22 cellular contexts compared by ENCODE assay signal in the genomic region with DNA sequence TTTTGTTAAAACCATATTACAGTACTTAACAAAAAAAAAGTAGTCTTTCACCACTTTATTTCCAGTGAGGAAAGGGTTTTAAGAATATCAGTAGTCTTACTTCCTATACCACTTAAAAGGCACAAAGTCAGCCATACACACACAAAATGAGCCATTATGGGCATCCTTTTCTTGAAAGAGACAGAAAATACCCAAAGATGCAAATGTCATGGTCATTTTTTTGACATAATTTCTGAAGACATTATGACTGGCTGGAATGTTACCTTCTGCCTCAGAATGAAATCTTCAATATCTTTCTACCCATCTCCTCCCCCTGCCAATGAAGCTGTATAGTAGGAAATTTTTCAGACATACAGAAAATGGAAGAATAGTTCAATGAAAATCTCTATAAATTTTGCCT.
DNase-seq lines count a peak whose midpoint lies in the region; ATAC-seq, FAIRE-seq and TF ChIP-seq lines count a peak whose summit lies in the region.
"Had no signal": no experiment of that assay in that cellular context is flagged by ENCODE, and none has a peak within 500 bp of the region (broad histone marks: within the 10 kb centered on the region; RNA-seq: fewer than 3 reads in every experiment).

No MANE protein-coding gene starts in this region.

- H3K36me3 ChIP-seq in GM12878 (ENCODE audit: control insufficient read depth in 2 of 2, insufficient read depth in 2 of 2, low read length in 1 of 2) (peaks cover 5 to 12% of the 10 kb centered on the region in 2 experiments; a peak in 3 of 4 replicates), spleen (peaks cover 0 to 30% (median 3%) of the 10 kb centered on the region in 6 donors)

- RAD21 ChIA-PET in GM12878 (lab: Charles Lee; ENCODE audit: unreplicated experiment) = interaction anchor here (1.0 to 3.3 kb wide), 8 partner anchors 22 to 293 kb away, joined by 3 to 13 read pairs (median 4); no protein-coding TSS in a partner anchor

- intact Hi-C loops in GM12878 (cut with micrococcal nuclease; ENCODE audit: unreplicated experiment) (no loop called here), spleen (cut with DNase I; ENCODE audit: low total_unique reads) (no loop called here)

- peaks cover 13% of the 10 kb centered on the region for H3K4me1 ChIP-seq in GM12878 (ENCODE audit: control insufficient read depth, insufficient read depth, low read length)
- peaks cover 9 to 40% (median 14%) of the 10 kb centered on the region in 6 donors for H3K4me1 ChIP-seq in spleen

- peaks cover 13% of the 10 kb centered on the region for H3K36me3 Mint-ChIP-seq in activated CD8-positive, alpha-beta memory T cell treated with anti-CD3 and anti-CD28 coated beads, Interleukin-2, amount 10 ng/mL, durations not matched to agents 7 days and 5 days

- ATAC-seq in activated CD8-positive, alpha-beta memory T cell treated with anti-CD3 and anti-CD28 coated beads, Interleukin-2, amount 10 ng/mL, durations not matched to agents 7 days and 5 days = no peak
- ATAC-seq in HG02610 (IDR thresholded peaks at IDR 0.05; ENCODE audit: unreplicated experiment) (peak; percentile 51), GM12878 (peak; percentile 81)
- ATAC-seq: body of pancreas had no signal

- H3K27me3 ChIP-seq in GM12878 (replicated peaks in 1 of 2; ENCODE audit: control insufficient read depth in 2 of 2, insufficient read depth in 2 of 2, low read length in 1 of 2) (no peaks in the 10 kb centered on the region), spleen (replicated peaks in 1 of 7) (no peaks in the 10 kb centered on the region)
- H3K27me3 ChIP-seq: BLaER1 treated with 17β-estradiol and CSF1 and Interleukin-3, amounts not matched to agents 10 nM and 100 nM; body of pancreas; hepatocyte; tibial nerve had no signal

- no peaks in the 10 kb centered on the region for H3K9me3 ChIP-seq in GM12878 (replicated peaks; ENCODE audit: control insufficient read depth, insufficient read depth, low read length)
- no peaks in the 10 kb centered on the region for H3K9me3 ChIP-seq in spleen
- H3K9me3 ChIP-seq: BLaER1 treated with 17β-estradiol and CSF1 and Interleukin-3, amounts not matched to agents 10 nM and 100 nM; body of pancreas; tibial nerve had no signal

- H3K9me3 Mint-ChIP-seq in activated CD8-positive, alpha-beta memory T cell treated with anti-CD3 and anti-CD28 coated beads, Interleukin-2, amount 10 ng/mL, durations not matched to agents 7 days and 5 days (ENCODE audit: low read depth) = no peaks in the 10 kb centered on the region
- H3K9me3 Mint-ChIP-seq: immature natural killer cell had no signal

- DNase-seq in activated CD8-positive, alpha-beta memory T cell treated with anti-CD3 and anti-CD28 coated beads, Interleukin-2, amount 10 ng/mL, durations not matched to agents 7 days and 5 days = no peak
- no peak for DNase-seq in activated CD8-positive, alpha-beta memory T cell treated with anti-CD3 and anti-CD28 coated beads for 24 hours
- no peak for DNase-seq in GM12878 (ENCODE audit: low read depth, low spot score)
- no peak for DNase-seq in spleen
- no peak for DNase-seq in nucleus accumbens (lab: John Stamatoyannopoulos, UW)
- no peak for DNase-seq in activated effector memory CD4-positive, alpha-beta T cell treated with anti-CD3 and anti-CD28 coated beads, Interleukin-2, amount 50 U/mL, for 16 hours
- no peak for DNase-seq in HEK293T (ENCODE audit: extremely low spot score)
- DNase-seq: activated CD4-positive, alpha-beta T cell treated with anti-CD3 and anti-CD28 coated beads for 4 hours; activated CD8-positive, alpha-beta memory T cell treated with anti-CD3 and anti-CD28 coated beads, Interleukin-2, amount 50 U/mL, for 48 hours; effector CD8-positive, alpha-beta T cell; immature natural killer cell; NCI-H1092 treated with DMSO at 0.1 percent for 48 hours; NCI-H2081; PC-9; SHP77 treated with DMSO at 0.1 percent for 48 hours; stimulated activated CD4-positive, alpha-beta T cell treated with anti-CD3 and anti-CD28 coated beads, Interleukin-2, amount 100 ng/mL, for 48 hours; stimulated activated naive CD4-positive, alpha-beta T cell had no signal

- in situ Hi-C loops in GM12878 (cut with MboI) = no loop called here

- TF ChIP-seq RAD21 in GM12878 (IDR thresholded peaks at IDR 0.05; ENCODE audit: insufficient read depth, low read depth, low read length) = no peak

- TF ChIP-seq CTCF in GM12878 (IDR thresholded peaks at IDR 0.05 in 2 of 3, conservative IDR thresholded peaks at IDR 0.05 in 1 of 3; ENCODE audit: control insufficient read depth in 2 of 3, extremely low read depth in 1 of 3, insufficient read depth in 1 of 3, low read depth in 3 of 3, low read length in 3 of 3) (no peak), spleen (IDR thresholded peaks at IDR 0.05 in 8 of 11, conservative IDR thresholded peaks at IDR 0.05 in 3 of 11) (no peak)

- no peak overlapping the region for H3K9ac ChIP-seq in GM12878 (ENCODE audit: control insufficient read depth, insufficient read depth, low read length)
- H3K9ac ChIP-seq: BLaER1 treated with 17β-estradiol and CSF1 and Interleukin-3, amounts not matched to agents 10 nM and 100 nM had no signal

- no peak for FAIRE-seq in GM12878 (lab: Jason Lieb, UNC)

- TF ChIP-seq POLR2A in GM12878 (IDR thresholded peaks at IDR 0.05; ENCODE audit: low read depth, low read length) (no peak), spleen (IDR thresholded peaks at IDR 0.05) (no peak)

- no peak overlapping the region for H3K4me3 ChIP-seq in GM12878
- no peak overlapping the region for H3K4me3 ChIP-seq in spleen
- H3K4me3 ChIP-seq: BLaER1 treated with 17β-estradiol and CSF1 and Interleukin-3, amounts not matched to agents 10 nM and 100 nM; body of pancreas; hepatocyte; PC-9; tibial nerve had no signal

- H4K20me1 ChIP-seq in GM12878 (ENCODE audit: control insufficient read depth, insufficient read depth) = no peaks in the 10 kb centered on the region

- peaks cover 5% of the 10 kb centered on the region for H3K79me2 ChIP-seq in GM12878 (ENCODE audit: control insufficient read depth, insufficient read depth, low read length)

- no peak overlapping the region for H2AFZ ChIP-seq in GM12878 (ENCODE audit: control insufficient read depth, low read depth, low read length)
- H2AFZ ChIP-seq: hepatocyte, PC-9 had no signal

- POLR2A ChIA-PET in GM12878 (lab: Charles Lee) (interaction anchor here (0.5 to 1.4 kb wide), 2 partner anchors 22 to 525 kb away, joined by 3 read pairs; no protein-coding TSS in a partner anchor), HEK293T (lab: Yijun Ruan, JAX) (no interaction called here)

- SMC1A ChIA-PET in GM12878 (lab: Charles Lee; ENCODE audit: uncharacterized antibody, unreplicated experiment) = interaction anchor here (0.8 to 2.4 kb wide), 14 partner anchors 9 to 293 kb away, joined by 3 to 15 read pairs (median 4); no protein-coding TSS in a partner anchor

- H3K4me1 Mint-ChIP-seq in activated CD8-positive, alpha-beta memory T cell treated with anti-CD3 and anti-CD28 coated beads, Interleukin-2, amount 10 ng/mL, durations not matched to agents 7 days and 5 days = peaks cover 26% of the 10 kb centered on the region

- no peak overlapping the region for H3K4me3 Mint-ChIP-seq in activated CD8-positive, alpha-beta memory T cell treated with anti-CD3 and anti-CD28 coated beads, Interleukin-2, amount 10 ng/mL, durations not matched to agents 7 days and 5 days
- H3K4me3 Mint-ChIP-seq: immature natural killer cell had no signal

- TSS peak; percentile 30 for BruUV-seq in GM12878 (replicated peaks; lab: Mats Ljungman, UMichigan)

- H3K4me2 ChIP-seq in GM12878 (ENCODE audit: control insufficient read depth, insufficient read depth) = no peak overlapping the region
- H3K4me2 ChIP-seq: hepatocyte, PC-9 had no signal

- H3K27ac ChIP-seq in GM12878 (ENCODE audit: control insufficient read depth, insufficient read depth) = no peak overlapping the region; the same call in 1 of the 2 replicates
- peak overlapping the region in 5 of 8 donors; percentile 3 to 57 (median 18) for H3K27ac ChIP-seq in spleen
- H3K27ac ChIP-seq: body of pancreas, hepatocyte, PC-9, tibial nerve had no signal

- no peaks in the 10 kb centered on the region for H3K27me3 Mint-ChIP-seq in activated CD8-positive, alpha-beta memory T cell treated with anti-CD3 and anti-CD28 coated beads, Interleukin-2, amount 10 ng/mL, durations not matched to agents 7 days and 5 days

- no peak for TF ChIP-seq EP300 in GM12878 (IDR thresholded peaks at IDR 0.05; ENCODE audit: borderline replicate concordance in 1 of 2, control insufficient read depth in 1 of 2, low read depth in 2 of 2, low read length in 2 of 2)

- H3K27ac Mint-ChIP-seq in activated CD8-positive, alpha-beta memory T cell treated with anti-CD3 and anti-CD28 coated beads, Interleukin-2, amount 10 ng/mL, durations not matched to agents 7 days and 5 days = peak overlapping the region; percentile 42

- CTCF ChIA-PET in activated CD8-positive, alpha-beta memory T cell treated with anti-CD3 and anti-CD28 coated beads, Interleukin-2, amount 10 ng/mL, durations not matched to agents 7 days and 5 days (lab: Charles Lee) = interaction anchor here (0.5 to 2.0 kb wide), 6 partner anchors 8 to 474 kb away, joined by 3 to 7 read pairs (median 3); no protein-coding TSS in a partner anchor
- CTCF ChIA-PET in GM12878 (lab: Yijun Ruan, JAX) (interaction anchor here (0.8 to 13.0 kb wide), 13 partner anchors 9 to 293 kb away, joined by 3 to 211 read pairs (median 5); no protein-coding TSS in a partner anchor), HEK293T (lab: Yijun Ruan, JAX) (interaction anchor here (1.3 kb wide), 1 partner anchor 293 kb away, joined by 3 read pairs; no protein-coding TSS in a partner anchor)

TF ChIP-seq in HEK293T, 16 proteins besides CTCF, POLR2A, EP300 and RAD21 (continues in another document):
- TF ChIP-seq ZNF384 (IDR thresholded peaks at IDR 0.05) (no peak), LEF1 (IDR thresholded peaks at IDR 0.05; ENCODE audit: borderline replicate concordance) (no peak), HDGF (IDR thresholded peaks at IDR 0.05; ENCODE audit: borderline replicate concordance) (no peak), L3MBTL2 (conservative IDR thresholded peaks at IDR 0.05) (no peak), FOXM1 (IDR thresholded peaks at IDR 0.05; ENCODE audit: borderline replicate concordance) (no peak), FOXK2 (IDR thresholded peaks at IDR 0.05) (no peak), TARDBP (IDR thresholded peaks at IDR 0.05) (no peak), NFRKB (IDR thresholded peaks at IDR 0.05) (no peak), SUZ12 (IDR thresholded peaks at IDR 0.05) (no peak), ARNT (IDR thresholded peaks at IDR 0.05) (no peak), BHLHE40 (IDR thresholded peaks at IDR 0.05; ENCODE audit: borderline replicate concordance) (no peak)
- TF ChIP-seq, protein P1, sequence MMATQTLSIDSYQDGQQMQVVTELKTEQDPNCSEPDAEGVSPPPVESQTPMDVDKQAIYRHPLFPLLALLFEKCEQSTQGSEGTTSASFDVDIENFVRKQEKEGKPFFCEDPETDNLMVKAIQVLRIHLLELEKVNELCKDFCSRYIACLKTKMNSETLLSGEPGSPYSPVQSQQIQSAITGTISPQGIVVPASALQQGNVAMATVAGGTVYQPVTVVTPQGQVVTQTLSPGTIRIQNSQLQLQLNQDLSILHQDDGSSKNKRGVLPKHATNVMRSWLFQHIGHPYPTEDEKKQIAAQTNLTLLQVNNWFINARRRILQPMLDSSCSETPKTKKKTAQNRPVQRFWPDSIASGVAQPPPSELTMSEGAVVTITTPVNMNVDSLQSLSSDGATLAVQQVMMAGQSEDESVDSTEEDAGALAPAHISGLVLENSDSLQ (IDR thresholded peaks at IDR 0.05) = no peak
